8 cellular contexts compared by ENCODE assay signal in genomic region chr7:55572378-55573233, GRCh38. TPM values are rescaled to one million over a fixed set of nuclear protein-coding genes. Genes with fewer than 3 reads are reported as not detected.
A peak's percentile ranks its signal among the peaks of the same experiment; 100 is the strongest.
DNase-seq lines count a peak whose midpoint lies in the region; ATAC-seq and TF ChIP-seq lines count a peak whose summit lies in the region.

TSS of gene VOPP1 (minus strand) at chr7:55572502. CDS start at chr7:55572324, 178 bp downstream.

- H3K4me2 ChIP-seq in PC-9 (peak within 1 kb of the TSS; percentile 90), fibroblast of lung (ENCODE audit: extremely low read depth, insufficient read depth, low read length) (peak within 1 kb of the TSS; percentile 99)

- POLR2A ChIA-PET in PC-9 (lab: Charles Lee; ENCODE audit: unreplicated experiment) = interaction anchor here (0.6 to 1.1 kb wide), 4 partner anchors 17 to 365 kb away, joined by 4 to 7 read pairs (median 5); no protein-coding TSS in a partner anchor

- H3K4me3 ChIP-seq in PC-9 = peak within 1 kb of the TSS; percentile 91
- H3K4me3 ChIP-seq in fibroblast of lung (replicated peaks in 1 of 4; ENCODE audit: control extremely low read depth in 1 of 4, insufficient read depth in 1 of 4, low read depth in 3 of 4, low read length in 4 of 4) = peak within 1 kb of the TSS; percentile 71 to 88 (median 84)

- H3K36me3 Mint-ChIP-seq in activated T-helper 2 cell treated with anti-CD3 and anti-CD28 coated beads, Interferon-gamma antibody, Interleukin-2, Interleukin-4, amounts not matched to agents 10 μg/mL and 5 μg/mL and 100 μg/mL, durations not matched to agents 14 hours and 24 hours and 36 hours (ENCODE audit: low read depth) = peaks cover 14% of the 10 kb centered on the region

- H3K36me3 ChIP-seq in PC-9 (ENCODE audit: low read depth) (peaks cover 4% of the 10 kb centered on the region; the same call in 1 of the 2 replicates), fibroblast of lung (ENCODE audit: control insufficient read depth, insufficient read depth, low read length) (no peaks in the 10 kb centered on the region)

- H3K4me1 ChIP-seq in PC-9 (replicated peaks; ENCODE audit: insufficient read depth) (peaks cover 49% of the 10 kb centered on the region), fibroblast of lung (ENCODE audit: control insufficient read depth, extremely low read depth, insufficient read depth, low read length) (peaks cover 20% of the 10 kb centered on the region)

- H3K9me2 ChIP-seq in PC-9 (ENCODE audit: insufficient read depth) = no peaks in the 10 kb centered on the region

- TSS peak; percentile 52 for BruUV-seq in PC-9 (replicated peaks; lab: Mats Ljungman, UMichigan)

- in situ Hi-C loops in Caki2 (cut with HindIII; ENCODE audit: low pct_unique_long_range_greater_than_20kb, low sequenced_read_pairs) = loop anchor here (10.0 kb wide), 1 partner anchor 532 kb away; the partner anchor contains the start of gene CHCHD2

- intact Hi-C loops in PC-9 (cut with micrococcal nuclease; ENCODE audit: unreplicated experiment) = loop anchor here (10.0 kb wide), 1 partner anchor 138 kb away; no protein-coding TSS in a partner anchor
- intact Hi-C loops in activated T-helper 2 cell treated with anti-CD3 and anti-CD28 coated beads, Interferon-gamma antibody, Interleukin-2, Interleukin-4, amounts not matched to agents 10 μg/mL and 5 μg/mL and 100 μg/mL, durations not matched to agents 14 hours and 24 hours and 36 hours (cut with micrococcal nuclease) = loop anchor here (5.0 kb wide), 3 partner anchors 205 to 575 kb away; partner anchors contain the start of genes CCT6A, LANCL2 and PSPH

- no peaks in the 10 kb centered on the region for H3K9me3 Mint-ChIP-seq in activated T-helper 2 cell treated with anti-CD3 and anti-CD28 coated beads, Interferon-gamma antibody, Interleukin-2, Interleukin-4, amounts not matched to agents 10 μg/mL and 5 μg/mL and 100 μg/mL, durations not matched to agents 14 hours and 24 hours and 36 hours

- CTCF ChIA-PET in PC-9 (lab: Charles Lee) = interaction anchor here (0.7 to 1.1 kb wide), 5 partner anchors 9 to 305 kb away, joined by 3 to 6 read pairs (median 4); no protein-coding TSS in a partner anchor

- H4K20me1 ChIP-seq in PC-9 (ENCODE audit: insufficient read depth) = 0 out of 2 replicates have a peak, but pooled peaks cover 12% of the 10 kb centered on the region
- no peaks in the 10 kb centered on the region for H4K20me1 ChIP-seq in fibroblast of lung (ENCODE audit: control insufficient read depth, extremely low read depth, insufficient read depth, low read length)

- peaks cover 49% of the 10 kb centered on the region for H3K79me2 ChIP-seq in PC-9 (ENCODE audit: low read depth)
- peaks cover 29% of the 10 kb centered on the region for H3K79me2 ChIP-seq in fibroblast of lung (ENCODE audit: control insufficient read depth, insufficient read depth, low read length)

- H3K27ac Mint-ChIP-seq in activated T-helper 2 cell treated with anti-CD3 and anti-CD28 coated beads, Interferon-gamma antibody, Interleukin-2, Interleukin-4, amounts not matched to agents 10 μg/mL and 5 μg/mL and 100 μg/mL, durations not matched to agents 14 hours and 24 hours and 36 hours = peak within 1 kb of the TSS; percentile 90

- peak; percentile 66 for DNase-seq in Caki2 (ENCODE audit: low read depth)
- DNase-seq in HT-29 (ENCODE audit: low spot score) = peak; percentile 77
- DNase-seq in PC-9 = peak; percentile 59 to 84
- peak; percentile 50 for DNase-seq in activated T-helper 2 cell treated with anti-CD3 and anti-CD28 coated beads, Interferon-gamma antibody, Interleukin-2, Interleukin-4, amounts not matched to agents 10 μg/mL and 5 μg/mL and 100 μg/mL, durations not matched to agents 14 hours and 24 hours and 36 hours (ENCODE audit: low spot score)
- peak; percentile 57 to 74 for DNase-seq in fibroblast of lung (ENCODE audit: low read depth in 2 of 2)
- peak; percentile 84 for DNase-seq in myocyte (ENCODE audit: low read depth)
- peak; percentile 47 for DNase-seq in stromal cell of bone marrow (ENCODE audit: low read depth)

- ATAC-seq in GM21360 (IDR thresholded peaks at IDR 0.05; ENCODE audit: unreplicated experiment) = peak; percentile 40

- no peak for TF ChIP-seq CTCF in PC-9 (conservative IDR thresholded peaks at IDR 0.05)
- no peak for TF ChIP-seq CTCF in fibroblast of lung (conservative IDR thresholded peaks at IDR 0.05 in 1 of 2, IDR thresholded peaks at IDR 0.05 in 1 of 2; ENCODE audit: low read depth in 1 of 2, low read length in 2 of 2)

- H3F3A ChIP-seq in PC-9 (ENCODE audit: insufficient read depth, low read depth) = peaks cover 21% of the 10 kb centered on the region

- no peaks in the 10 kb centered on the region for H3K27me3 Mint-ChIP-seq in activated T-helper 2 cell treated with anti-CD3 and anti-CD28 coated beads, Interferon-gamma antibody, Interleukin-2, Interleukin-4, amounts not matched to agents 10 μg/mL and 5 μg/mL and 100 μg/mL, durations not matched to agents 14 hours and 24 hours and 36 hours (ENCODE audit: low read depth)

- H2AFZ ChIP-seq in PC-9 (peak within 1 kb of the TSS; percentile 97), fibroblast of lung (ENCODE audit: low read length) (peak within 1 kb of the TSS; percentile 89)

- H3K27me3 ChIP-seq in PC-9 (ENCODE audit: insufficient read depth, low read depth) = no peaks in the 10 kb centered on the region
- no peaks in the 10 kb centered on the region for H3K27me3 ChIP-seq in fibroblast of lung (ENCODE audit: control insufficient read depth, insufficient read depth, low read length)

- peaks cover 51% of the 10 kb centered on the region for H3K4me1 Mint-ChIP-seq in activated T-helper 2 cell treated with anti-CD3 and anti-CD28 coated beads, Interferon-gamma antibody, Interleukin-2, Interleukin-4, amounts not matched to agents 10 μg/mL and 5 μg/mL and 100 μg/mL, durations not matched to agents 14 hours and 24 hours and 36 hours (ENCODE audit: low read depth)

- H3K4me3 Mint-ChIP-seq in activated T-helper 2 cell treated with anti-CD3 and anti-CD28 coated beads, Interferon-gamma antibody, Interleukin-2, Interleukin-4, amounts not matched to agents 10 μg/mL and 5 μg/mL and 100 μg/mL, durations not matched to agents 14 hours and 24 hours and 36 hours (ENCODE audit: low read depth) = peak within 1 kb of the TSS; percentile 87

- no peaks in the 10 kb centered on the region for H3K9me3 ChIP-seq in PC-9 (ENCODE audit: insufficient read depth, low read depth)
- no peaks in the 10 kb centered on the region for H3K9me3 ChIP-seq in fibroblast of lung (ENCODE audit: control insufficient read depth, insufficient read depth, low read depth, low read length)

- H3K9ac ChIP-seq in fibroblast of lung (ENCODE audit: insufficient read depth, low read length) = peak within 1 kb of the TSS; percentile 73

- H3K27ac ChIP-seq in PC-9 (peak within 1 kb of the TSS; percentile 80), fibroblast of lung (ENCODE audit: insufficient read depth, low read length) (peak within 1 kb of the TSS; percentile 80)

RNA-seq across cellular contexts. Expression of gene VOPP1, which starts in this region (rescaled TPM):
- 101 and 113 TPM in 2 replicates for total RNA-seq in Caki2 (2014; rRNA removed; shearing (Covaris generic); ENCODE audit: low replicate concordance)
- total RNA-seq in HT-29 (2014; rRNA removed; shearing (Covaris generic)) = 126 and 133 TPM in 2 replicates
- total RNA-seq in PC-9 (2021) (200 and 207 TPM in 2 replicates), fibroblast of lung (44.9 and 70.7 TPM in 2 replicates), myocyte (57.5 TPM in 2 replicates)
- 53.7 and 56.0 TPM in 2 replicates for total RNA-seq in activated T-helper 2 cell treated with anti-CD3 and anti-CD28 coated beads, Interferon-gamma antibody, Interleukin-2, Interleukin-4, amounts not matched to agents 10 μg/mL and 5 μg/mL and 100 μg/mL, durations not matched to agents 14 hours and 24 hours and 36 hours
- polyA plus RNA-seq in fibroblast of lung = 52.1 and 73.8 TPM in 2 replicates
- polyA plus RNA-seq in fibroblast of lung (2012) = 49.6 and 77.2 TPM in 2 replicates
- polyA minus RNA-seq in fibroblast of lung (ENCODE audit: low replicate concordance) = 83.1 and 186 TPM in 2 replicates
- polyA plus RNA-seq in myocyte (2012) = 149 TPM

Comparison
In these comparisons a context has a peak if more than half of its experiments do, and no peak if none do; other contexts are left out.
1. Peak in every context shown above with its lines: DNase-seq, ATAC-seq, H3K4me3 ChIP-seq and H3K27ac ChIP-seq.